Comparison of ENCODE assay signal across 18 cellular contexts in the genomic region with DNA sequence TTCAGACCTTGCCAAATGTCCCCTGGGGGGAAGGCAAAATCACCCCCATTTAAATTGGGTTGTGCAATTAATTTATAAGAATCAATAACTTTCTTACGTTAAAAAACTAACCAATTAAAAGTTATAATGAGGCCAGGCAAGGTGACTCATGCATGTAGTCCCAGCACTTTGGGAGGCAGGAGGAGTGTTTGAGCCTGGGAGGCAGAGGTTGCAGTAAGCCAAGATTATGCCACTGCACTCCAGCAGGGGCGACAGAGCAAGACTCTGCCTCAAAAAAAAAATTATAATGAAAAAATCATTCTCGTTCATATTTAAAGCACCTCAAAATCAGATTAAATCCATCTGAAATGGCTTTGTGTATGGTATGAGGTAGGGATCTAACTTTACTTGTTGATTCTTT. TPM values are rescaled to one million over a fixed set of nuclear protein-coding genes. Genes with fewer than 3 reads are reported as not detected.
DNase-seq lines count a peak whose midpoint lies in the region; ATAC-seq and TF ChIP-seq lines count a peak whose summit lies in the region.
"Had no signal": no experiment of that assay in that cellular context is flagged by ENCODE, and none has a peak within 500 bp of the region (broad histone marks: within the 10 kb centered on the region; RNA-seq: fewer than 3 reads in every experiment).

No MANE protein-coding gene starts in this region.

- H3K27me3 ChIP-seq in IMR-90 (ENCODE audit: control insufficient read depth, insufficient read depth, low read length) (no peaks in the 10 kb centered on the region), esophagus squamous epithelium (peaks cover 0 to 45% (median 0%) of the 10 kb centered on the region in 4 donors)

- H2BK5ac ChIP-seq in IMR-90 (ENCODE audit: low read depth, low read length, poor library complexity, severe bottlenecking): no peak overlapping the region

- dilution Hi-C loops in IMR-90 (cut with HindIII; ENCODE audit: low sequenced_read_pairs, unreplicated experiment): no loop called here

- H3K23ac ChIP-seq in IMR-90 (ENCODE audit: low read depth, low read length): no peak overlapping the region

- no peak overlapping the region for H4K8ac ChIP-seq in IMR-90 (ENCODE audit: low read depth in 2 of 2, low read length in 2 of 2)

- in situ Hi-C loops in IMR-90 (cut with MboI; ENCODE audit: low sequenced_read_pairs): loop anchor here (10.0 kb wide), 1 partner anchor 110 kb away; no protein-coding TSS in a partner anchor

- H2BK15ac ChIP-seq in IMR-90 (ENCODE audit: low read depth, low read length): no peak overlapping the region

- no peaks in the 10 kb centered on the region for H3K9me3 ChIP-seq in IMR-90 (ENCODE audit: control insufficient read depth, insufficient read depth, low read length)
- no peaks in the 10 kb centered on the region for H3K9me3 ChIP-seq in esophagus squamous epithelium

- CTCF ChIA-PET in IMR-90 (lab: Yijun Ruan, JAX): no interaction called here

- 0 out of 2 replicates have a peak, but pooled peaks have one; percentile 24 for TF ChIP-seq RAD21 in IMR-90 (IDR thresholded peaks at IDR 0.05; ENCODE audit: low read length)

- H3K36me3 ChIP-seq in IMR-90 (ENCODE audit: control insufficient read depth, insufficient read depth, low read length) (no peaks in the 10 kb centered on the region), esophagus squamous epithelium (no peaks in the 10 kb centered on the region)

- no peak overlapping the region for H2BK20ac ChIP-seq in IMR-90 (ENCODE audit: low read depth, low read length)

- no peak overlapping the region for H3K56ac ChIP-seq in IMR-90 (ENCODE audit: extremely low read depth, insufficient read depth, low read length)

- no peaks in the 10 kb centered on the region for H3K4me1 ChIP-seq in IMR-90 (ENCODE audit: control insufficient read depth, insufficient read depth, low read length)
- H3K4me1 ChIP-seq in esophagus squamous epithelium: no peaks in the 10 kb centered on the region

- no peak overlapping the region for H4K5ac ChIP-seq in IMR-90 (ENCODE audit: low read depth, low read length)

- H3K9me1 ChIP-seq in IMR-90 (ENCODE audit: insufficient read depth, low read length): no peaks in the 10 kb centered on the region

- no peak overlapping the region for H3K9ac ChIP-seq in IMR-90 (ENCODE audit: low read depth, low read length)

- H2AK5ac ChIP-seq in IMR-90 (ENCODE audit: low read depth, low read length): no peak overlapping the region

- no peak overlapping the region for H4K91ac ChIP-seq in IMR-90 (ENCODE audit: insufficient read depth, low read depth, low read length)

- TF ChIP-seq POLR2A in IMR-90 (IDR thresholded peaks at IDR 0.05; ENCODE audit: low read depth, low read length) (no peak), esophagus squamous epithelium (IDR thresholded peaks at IDR 0.05) (no peak)

- no peak overlapping the region for H3K4ac ChIP-seq in IMR-90 (ENCODE audit: low read depth, low read length)

- H3K4me3 ChIP-seq in IMR-90 (ENCODE audit: insufficient read depth, low read depth, low read length) (no peak overlapping the region), WI38 (ENCODE audit: low read depth, low read length) (no peak overlapping the region), foreskin fibroblast (ENCODE audit: low read depth in 1 of 2, low read length in 2 of 2) (no peak overlapping the region), esophagus squamous epithelium (no peak overlapping the region)
- H3K4me3 ChIP-seq: dorsolateral prefrontal cortex had no signal

- ATAC-seq in IMR-90 (ENCODE audit: low read depth) (peak; percentile 44; the same call in 1 of the 2 replicates), GM18858 (IDR thresholded peaks at IDR 0.05; ENCODE audit: unreplicated experiment) (no peak)

- no peaks in the 10 kb centered on the region for H3K79me1 ChIP-seq in IMR-90 (ENCODE audit: low read depth in 1 of 2, low read length in 2 of 2)

- no TSS peak for BruUV-seq in IMR-90 (replicated peaks; lab: Mats Ljungman, UMichigan)

- H2AFZ ChIP-seq in IMR-90 (replicated peaks; ENCODE audit: low read length, poor library complexity): no peak overlapping the region

- intact Hi-C loops in IMR-90 (cut with micrococcal nuclease) (loop anchor here (2.0 kb wide), 1 partner anchor 114 kb away; no protein-coding TSS in a partner anchor), esophagus squamous epithelium (cut with DNase I) (no loop called here)

- no peak overlapping the region for H3K14ac ChIP-seq in IMR-90 (replicated peaks; ENCODE audit: low read depth, low read length)

- H2BK120ac ChIP-seq in IMR-90 (ENCODE audit: low read depth, low read length): no peak overlapping the region

- no peaks in the 10 kb centered on the region for H4K20me1 ChIP-seq in IMR-90 (ENCODE audit: insufficient read depth, low read length)

- peak; percentile 41 for TF ChIP-seq CTCF in IMR-90 (conservative IDR thresholded peaks at IDR 0.05; ENCODE audit: low read depth, low read length)
- peak; percentile 43 for TF ChIP-seq CTCF in WI38 (IDR thresholded peaks at IDR 0.05; ENCODE audit: low read depth, low read length)
- peak; percentile 25 for TF ChIP-seq CTCF in foreskin fibroblast (IDR thresholded peaks at IDR 0.05; ENCODE audit: low read depth, low read length)
- TF ChIP-seq CTCF in esophagus squamous epithelium (IDR thresholded peaks at IDR 0.05): no peak

- H3K18ac ChIP-seq in IMR-90 (ENCODE audit: low read depth, low read length): no peak overlapping the region

- no CpG with 5 or more reads among the region's 3 CpGs for WGBS in IMR-90 (ENCODE audit: extremely low coverage in 2 of 2, insufficient read length in 1 of 2), 2 experiments
- WGBS in esophagus squamous epithelium, 2 donors: 43 to 45% methylated on average over 3 of the region's 3 CpGs

- H3K27ac ChIP-seq in IMR-90 (ENCODE audit: insufficient read depth, low read length): no peak overlapping the region
- H3K27ac ChIP-seq in esophagus squamous epithelium: no peak overlapping the region

- DNase-seq in AML-193 (lab: John Stamatoyannopoulos, UW): peak; percentile 25 to 26
- DNase-seq in IMR-90: no peak
- peak in 1 of 2 donors; percentile 19 for DNase-seq in foreskin fibroblast
- DNase-seq in T-helper 1 cell: no peak
- no peak for DNase-seq in stimulated activated CD8-positive, alpha-beta memory T cell treated with anti-CD3 and anti-CD28 coated beads, Interleukin-4, amount 100 ng/mL, for 48 hours
- no peak for DNase-seq in esophagus squamous epithelium (lab: John Stamatoyannopoulos, UW)
- DNase-seq: activated CD8-positive, alpha-beta memory T cell treated with anti-CD3 and anti-CD28 coated beads, Interleukin-2, amount 50 U/mL, for 4 hours; activated naive CD4-positive, alpha-beta T cell; dorsolateral prefrontal cortex; MM.1S; NCI-H187 treated with DMSO at 0.1 percent for 48 hours; NCI-H526; posterior cingulate gyrus; stimulated activated naive CD4-positive, alpha-beta T cell had no signal

- POLR2A ChIA-PET in IMR-90 (lab: Charles Lee; ENCODE audit: unreplicated experiment): no interaction called here

- H2AK9ac ChIP-seq in IMR-90 (replicated peaks; ENCODE audit: low read depth, low read length, poor library complexity): no peak overlapping the region

- H3K4me2 ChIP-seq in IMR-90 (ENCODE audit: low read depth, low read length): no peak overlapping the region

TF ChIP-seq in IMR-90, 13 proteins besides CTCF, POLR2A, EP300 and RAD21 (continues in another document):
- TF ChIP-seq USF2 (IDR thresholded peaks at IDR 0.05; ENCODE audit: low read depth, low read length) (no peak), SMC3 (IDR thresholded peaks at IDR 0.05; ENCODE audit: low read depth, low read length) (no peak), CEBPB (IDR thresholded peaks at IDR 0.05; ENCODE audit: low read depth, low read length) (no peak), RFX5 (IDR thresholded peaks at IDR 0.05; ENCODE audit: low read depth, low read length) (no peak), MAFK (IDR thresholded peaks at IDR 0.05; ENCODE audit: low read depth, low read length) (no peak), NFE2L2 (IDR thresholded peaks at IDR 0.05; ENCODE audit: low read depth, low read length) (no peak)
- TF ChIP-seq, protein P1, sequence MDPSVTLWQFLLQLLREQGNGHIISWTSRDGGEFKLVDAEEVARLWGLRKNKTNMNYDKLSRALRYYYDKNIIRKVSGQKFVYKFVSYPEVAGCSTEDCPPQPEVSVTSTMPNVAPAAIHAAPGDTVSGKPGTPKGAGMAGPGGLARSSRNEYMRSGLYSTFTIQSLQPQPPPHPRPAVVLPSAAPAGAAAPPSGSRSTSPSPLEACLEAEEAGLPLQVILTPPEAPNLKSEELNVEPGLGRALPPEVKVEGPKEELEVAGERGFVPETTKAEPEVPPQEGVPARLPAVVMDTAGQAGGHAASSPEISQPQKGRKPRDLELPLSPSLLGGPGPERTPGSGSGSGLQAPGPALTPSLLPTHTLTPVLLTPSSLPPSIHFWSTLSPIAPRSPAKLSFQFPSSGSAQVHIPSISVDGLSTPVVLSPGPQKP (IDR thresholded peaks at IDR 0.05; ENCODE audit: borderline replicate concordance, low read depth, low read length): no peak

RNA-seq across cellular contexts. Expression of gene SIGLEC14, which starts 18.4 kb away (rescaled TPM):
- total RNA-seq in IMR-90 (2012; rRNA removed) (not detected in 2 replicates), esophagus squamous epithelium (1 to 10 TPM in 1 of 4 donors, under 1 TPM in 1, not detected in 2; 0.97 to 2.9 TPM)
- polyA plus RNA-seq in IMR-90 (2012; rRNA removed): not detected in 2 replicates
- not detected in 2 replicates for polyA plus RNA-seq in IMR-90 (2012; cell fraction: cytosol; rRNA removed)
- polyA plus RNA-seq in IMR-90 (2012; cell fraction: nucleus; rRNA removed; ENCODE audit: low replicate concordance): not detected in 2 replicates
- total RNA-seq: astrocyte; T-helper 1 cell treated with Interleukin-12 subunit alpha and Interleukin-12 subunit beta and Interleukin-4 antibody, amounts not matched to agents 30 ng/mL and 1 ng/mL, for 36 hours had no signal

RNA-seq across cellular contexts. Expression of gene SPACA6, which starts 28.1 kb away (rescaled TPM):
- total RNA-seq in IMR-90 (2012; rRNA removed) (1.3 and 1.7 TPM in 2 replicates), esophagus squamous epithelium (1 to 10 TPM; 2.8 to 7.9 (median 4.8) TPM)
- 10.5 and 13.6 TPM in 2 replicates for polyA plus RNA-seq in IMR-90 (2012; rRNA removed)
- 4.0 and 8.1 TPM in 2 replicates for polyA plus RNA-seq in IMR-90 (2012; cell fraction: cytosol; rRNA removed)
- 92.7 and 118 TPM in 2 replicates for polyA plus RNA-seq in IMR-90 (2012; cell fraction: nucleus; rRNA removed; ENCODE audit: low replicate concordance)

RNA-seq across cellular contexts. Expression of gene SIGLEC5, which starts 34.8 kb away (rescaled TPM):
- total RNA-seq in IMR-90 (2012; rRNA removed) (not detected in 2 replicates), esophagus squamous epithelium (under 1 TPM in 1 of 4 donors, not detected in 3; 0.94 TPM)
- not detected in 2 replicates for polyA plus RNA-seq in IMR-90 (2012; rRNA removed)
- not detected in 2 replicates for polyA plus RNA-seq in IMR-90 (2012; cell fraction: cytosol; rRNA removed)
- not detected in 2 replicates for polyA plus RNA-seq in IMR-90 (2012; cell fraction: nucleus; rRNA removed; ENCODE audit: low replicate concordance)
- total RNA-seq: astrocyte; T-helper 1 cell treated with Interleukin-12 subunit alpha and Interleukin-12 subunit beta and Interleukin-4 antibody, amounts not matched to agents 30 ng/mL and 1 ng/mL, for 36 hours had no signal

RNA-seq across cellular contexts. Expression of gene HAS1, which starts 58.8 kb away (rescaled TPM):
- total RNA-seq in IMR-90 (2012; rRNA removed) (not detected in 2 replicates), esophagus squamous epithelium (under 1 TPM in 1 of 4 donors, not detected in 3; 0.82 TPM)
- polyA plus RNA-seq in IMR-90 (2012; rRNA removed): not detected in 2 replicates
- polyA plus RNA-seq in IMR-90 (2012; cell fraction: cytosol; rRNA removed): not detected in 2 replicates
- not detected in 2 replicates for polyA plus RNA-seq in IMR-90 (2012; cell fraction: nucleus; rRNA removed; ENCODE audit: low replicate concordance)
- total RNA-seq: astrocyte; T-helper 1 cell treated with Interleukin-12 subunit alpha and Interleukin-12 subunit beta and Interleukin-4 antibody, amounts not matched to agents 30 ng/mL and 1 ng/mL, for 36 hours had no signal

Comparison
In these comparisons a context has a peak if more than half of its experiments do, and no peak if none do; other contexts are left out.
1. DNase-seq: peak in AML-193 (2 of 2); none in IMR-90 (single experiment), T-helper 1 cell (0 of 5), stimulated activated CD8-positive, alpha-beta memory T cell treated with anti-CD3 and anti-CD28 coated beads, Interleukin-4, amount 100 ng/mL, for 48 hours (single experiment) and esophagus squamous epithelium (single experiment).
2. CTCF ChIP-seq: peak in IMR-90 (single experiment), WI38 (single experiment) and foreskin fibroblast (single experiment); none in esophagus squamous epithelium (0 of 6).